ENCODE assay signal across 1 cellular context in the genomic region with DNA sequence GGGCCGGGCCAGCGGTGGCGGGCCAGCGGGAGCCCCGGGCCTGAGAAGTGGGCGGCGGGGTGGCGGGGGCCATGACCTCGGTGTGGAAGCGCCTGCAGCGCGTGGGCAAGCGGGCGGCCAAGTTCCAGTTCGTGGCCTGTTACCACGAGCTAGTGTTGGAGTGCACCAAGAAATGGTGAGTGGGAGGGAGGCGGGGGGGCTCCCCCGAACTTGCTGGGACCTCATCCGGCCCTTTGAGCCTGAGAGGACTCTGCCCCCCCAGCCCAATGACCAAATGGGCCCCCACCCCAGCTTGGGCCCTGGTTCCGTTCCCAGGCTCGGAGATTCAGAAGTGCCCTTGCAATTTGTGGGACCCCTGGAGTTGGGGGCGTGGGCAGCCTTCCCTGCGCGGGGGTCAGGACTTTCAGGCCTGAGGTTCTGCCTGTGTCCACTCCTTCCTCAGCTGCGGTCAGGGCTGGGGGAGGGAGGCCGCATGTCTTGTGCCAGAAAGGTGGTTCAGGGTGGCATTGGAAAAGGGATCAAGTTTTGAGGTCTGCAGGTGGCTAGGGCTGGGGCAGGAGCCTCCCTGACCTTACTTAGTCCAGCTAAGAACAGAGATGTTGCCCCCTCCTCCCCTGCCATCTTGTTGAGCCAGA.
A peak's percentile ranks its signal among the peaks of the same experiment; 100 is the strongest.
TF ChIP-seq lines count a peak whose summit lies in the region.

No MANE protein-coding gene starts in this region.

TF ChIP-seq in GM12878, 131 proteins besides CTCF, POLR2A, EP300 and RAD21 (continues in another document):
- TF ChIP-seq FOS (IDR thresholded peaks at IDR 0.05; ENCODE audit: borderline replicate concordance, extremely low read depth, insufficient read length) (no peak), RELA (IDR thresholded peaks at IDR 0.05; ENCODE audit: borderline replicate concordance, partially characterized antibody) (no peak), NFIC (IDR thresholded peaks at IDR 0.05; ENCODE audit: low read depth, low read length) (no peak), CREM (IDR thresholded peaks at IDR 0.05; ENCODE audit: low read depth) (no peak), DPF2 (IDR thresholded peaks at IDR 0.05) (peak; percentile 9), RAD51 (IDR thresholded peaks at IDR 0.05) (no peak), MXI1 (IDR thresholded peaks at IDR 0.05; ENCODE audit: low read depth, low read length) (0 out of 2 replicates have a peak, but pooled peaks have one; percentile 1), STAT1 (conservative IDR thresholded peaks at IDR 0.05) (no peak), MTA3 (IDR thresholded peaks at IDR 0.05; ENCODE audit: borderline replicate concordance, low read length) (no peak), ASH2L (IDR thresholded peaks at IDR 0.05; ENCODE audit: borderline replicate concordance, low read depth) (no peak), ZBED1 (IDR thresholded peaks at IDR 0.05; ENCODE audit: borderline replicate concordance) (no peak), FOXK2 (IDR thresholded peaks at IDR 0.05) (no peak), MEF2B (IDR thresholded peaks at IDR 0.05; ENCODE audit: partially characterized antibody, poor library complexity, severe bottlenecking) (no peak), LARP7 (IDR thresholded peaks at IDR 0.05) (peak; percentile 55; the same call in 1 of the 2 replicates), SP1 (IDR thresholded peaks at IDR 0.05; ENCODE audit: low read depth, low read length) (no peak), IRF4 (IDR thresholded peaks at IDR 0.05; ENCODE audit: low read depth, low read length) (no peak), BACH1 (IDR thresholded peaks at IDR 0.05; ENCODE audit: borderline replicate concordance) (peak; percentile 37; the same call in 1 of the 2 replicates), POLR2AphosphoS2 (IDR thresholded peaks at IDR 0.05; ENCODE audit: low read depth, low read length) (no peak), STAT3 (IDR thresholded peaks at IDR 0.05; ENCODE audit: low read depth, low read length) (no peak), SUPT20H (IDR thresholded peaks at IDR 0.05; ENCODE audit: borderline replicate concordance, control insufficient read depth, low read depth, low read length) (no peak), EED (IDR thresholded peaks at IDR 0.05; ENCODE audit: low read depth) (no peak; the same call in 1 of the 2 replicates), KAT2A (conservative IDR thresholded peaks at IDR 0.05; ENCODE audit: control insufficient read depth, low read depth, low read length) (no peak)
- TF ChIP-seq, protein P1, sequence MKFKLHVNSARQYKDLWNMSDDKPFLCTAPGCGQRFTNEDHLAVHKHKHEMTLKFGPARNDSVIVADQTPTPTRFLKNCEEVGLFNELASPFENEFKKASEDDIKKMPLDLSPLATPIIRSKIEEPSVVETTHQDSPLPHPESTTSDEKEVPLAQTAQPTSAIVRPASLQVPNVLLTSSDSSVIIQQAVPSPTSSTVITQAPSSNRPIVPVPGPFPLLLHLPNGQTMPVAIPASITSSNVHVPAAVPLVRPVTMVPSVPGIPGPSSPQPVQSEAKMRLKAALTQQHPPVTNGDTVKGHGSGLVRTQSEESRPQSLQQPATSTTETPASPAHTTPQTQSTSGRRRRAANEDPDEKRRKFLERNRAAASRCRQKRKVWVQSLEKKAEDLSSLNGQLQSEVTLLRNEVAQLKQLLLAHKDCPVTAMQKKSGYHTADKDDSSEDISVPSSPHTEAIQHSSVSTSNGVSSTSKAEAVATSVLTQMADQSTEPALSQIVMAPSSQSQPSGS (IDR thresholded peaks at IDR 0.05; ENCODE audit: low read length), result no peak
- TF ChIP-seq, protein P2, sequence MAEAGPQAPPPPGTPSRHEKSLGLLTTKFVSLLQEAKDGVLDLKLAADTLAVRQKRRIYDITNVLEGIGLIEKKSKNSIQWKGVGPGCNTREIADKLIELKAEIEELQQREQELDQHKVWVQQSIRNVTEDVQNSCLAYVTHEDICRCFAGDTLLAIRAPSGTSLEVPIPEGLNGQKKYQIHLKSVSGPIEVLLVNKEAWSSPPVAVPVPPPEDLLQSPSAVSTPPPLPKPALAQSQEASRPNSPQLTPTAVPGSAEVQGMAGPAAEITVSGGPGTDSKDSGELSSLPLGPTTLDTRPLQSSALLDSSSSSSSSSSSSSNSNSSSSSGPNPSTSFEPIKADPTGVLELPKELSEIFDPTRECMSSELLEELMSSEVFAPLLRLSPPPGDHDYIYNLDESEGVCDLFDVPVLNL (IDR thresholded peaks at IDR 0.05; ENCODE audit: low read depth, low read length), result no peak
- TF ChIP-seq, protein P3, sequence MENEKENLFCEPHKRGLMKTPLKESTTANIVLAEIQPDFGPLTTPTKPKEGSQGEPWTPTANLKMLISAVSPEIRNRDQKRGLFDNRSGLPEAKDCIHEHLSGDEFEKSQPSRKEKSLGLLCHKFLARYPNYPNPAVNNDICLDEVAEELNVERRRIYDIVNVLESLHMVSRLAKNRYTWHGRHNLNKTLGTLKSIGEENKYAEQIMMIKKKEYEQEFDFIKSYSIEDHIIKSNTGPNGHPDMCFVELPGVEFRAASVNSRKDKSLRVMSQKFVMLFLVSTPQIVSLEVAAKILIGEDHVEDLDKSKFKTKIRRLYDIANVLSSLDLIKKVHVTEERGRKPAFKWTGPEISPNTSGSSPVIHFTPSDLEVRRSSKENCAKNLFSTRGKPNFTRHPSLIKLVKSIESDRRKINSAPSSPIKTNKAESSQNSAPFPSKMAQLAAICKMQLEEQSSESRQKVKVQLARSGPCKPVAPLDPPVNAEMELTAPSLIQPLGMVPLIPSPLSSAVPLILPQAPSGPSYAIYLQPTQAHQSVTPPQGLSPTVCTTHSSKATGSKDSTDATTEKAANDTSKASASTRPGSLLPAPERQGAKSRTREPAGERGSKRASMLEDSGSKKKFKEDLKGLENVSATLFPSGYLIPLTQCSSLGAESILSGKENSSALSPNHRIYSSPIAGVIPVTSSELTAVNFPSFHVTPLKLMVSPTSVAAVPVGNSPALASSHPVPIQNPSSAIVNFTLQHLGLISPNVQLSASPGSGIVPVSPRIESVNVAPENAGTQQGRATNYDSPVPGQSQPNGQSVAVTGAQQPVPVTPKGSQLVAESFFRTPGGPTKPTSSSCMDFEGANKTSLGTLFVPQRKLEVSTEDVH (IDR thresholded peaks at IDR 0.05; ENCODE audit: low read depth, partially characterized antibody), result no peak
- TF ChIP-seq, protein P4, sequence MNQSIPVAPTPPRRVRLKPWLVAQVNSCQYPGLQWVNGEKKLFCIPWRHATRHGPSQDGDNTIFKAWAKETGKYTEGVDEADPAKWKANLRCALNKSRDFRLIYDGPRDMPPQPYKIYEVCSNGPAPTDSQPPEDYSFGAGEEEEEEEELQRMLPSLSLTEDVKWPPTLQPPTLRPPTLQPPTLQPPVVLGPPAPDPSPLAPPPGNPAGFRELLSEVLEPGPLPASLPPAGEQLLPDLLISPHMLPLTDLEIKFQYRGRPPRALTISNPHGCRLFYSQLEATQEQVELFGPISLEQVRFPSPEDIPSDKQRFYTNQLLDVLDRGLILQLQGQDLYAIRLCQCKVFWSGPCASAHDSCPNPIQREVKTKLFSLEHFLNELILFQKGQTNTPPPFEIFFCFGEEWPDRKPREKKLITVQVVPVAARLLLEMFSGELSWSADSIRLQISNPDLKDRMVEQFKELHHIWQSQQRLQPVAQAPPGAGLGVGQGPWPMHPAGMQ (IDR thresholded peaks at IDR 0.05; ENCODE audit: borderline replicate concordance), result no peak
- TF ChIP-seq, protein P5, sequence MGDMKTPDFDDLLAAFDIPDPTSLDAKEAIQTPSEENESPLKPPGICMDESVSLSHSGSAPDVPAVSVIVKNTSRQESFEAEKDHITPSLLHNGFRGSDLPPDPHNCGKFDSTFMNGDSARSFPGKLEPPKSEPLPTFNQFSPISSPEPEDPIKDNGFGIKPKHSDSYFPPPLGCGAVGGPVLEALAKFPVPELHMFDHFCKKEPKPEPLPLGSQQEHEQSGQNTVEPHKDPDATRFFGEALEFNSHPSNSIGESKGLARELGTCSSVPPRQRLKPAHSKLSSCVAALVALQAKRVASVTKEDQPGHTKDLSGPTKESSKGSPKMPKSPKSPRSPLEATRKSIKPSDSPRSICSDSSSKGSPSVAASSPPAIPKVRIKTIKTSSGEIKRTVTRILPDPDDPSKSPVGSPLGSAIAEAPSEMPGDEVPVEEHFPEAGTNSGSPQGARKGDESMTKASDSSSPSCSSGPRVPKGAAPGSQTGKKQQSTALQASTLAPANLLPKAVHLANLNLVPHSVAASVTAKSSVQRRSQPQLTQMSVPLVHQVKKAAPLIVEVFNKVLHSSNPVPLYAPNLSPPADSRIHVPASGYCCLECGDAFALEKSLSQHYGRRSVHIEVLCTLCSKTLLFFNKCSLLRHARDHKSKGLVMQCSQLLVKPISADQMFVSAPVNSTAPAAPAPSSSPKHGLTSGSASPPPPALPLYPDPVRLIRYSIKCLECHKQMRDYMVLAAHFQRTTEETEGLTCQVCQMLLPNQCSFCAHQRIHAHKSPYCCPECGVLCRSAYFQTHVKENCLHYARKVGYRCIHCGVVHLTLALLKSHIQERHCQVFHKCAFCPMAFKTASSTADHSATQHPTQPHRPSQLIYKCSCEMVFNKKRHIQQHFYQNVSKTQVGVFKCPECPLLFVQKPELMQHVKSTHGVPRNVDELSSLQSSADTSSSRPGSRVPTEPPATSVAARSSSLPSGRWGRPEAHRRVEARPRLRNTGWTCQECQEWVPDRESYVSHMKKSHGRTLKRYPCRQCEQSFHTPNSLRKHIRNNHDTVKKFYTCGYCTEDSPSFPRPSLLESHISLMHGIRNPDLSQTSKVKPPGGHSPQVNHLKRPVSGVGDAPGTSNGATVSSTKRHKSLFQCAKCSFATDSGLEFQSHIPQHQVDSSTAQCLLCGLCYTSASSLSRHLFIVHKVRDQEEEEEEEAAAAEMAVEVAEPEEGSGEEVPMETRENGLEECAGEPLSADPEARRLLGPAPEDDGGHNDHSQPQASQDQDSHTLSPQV (IDR thresholded peaks at IDR 0.05), result no peak
- TF ChIP-seq, protein P6, sequence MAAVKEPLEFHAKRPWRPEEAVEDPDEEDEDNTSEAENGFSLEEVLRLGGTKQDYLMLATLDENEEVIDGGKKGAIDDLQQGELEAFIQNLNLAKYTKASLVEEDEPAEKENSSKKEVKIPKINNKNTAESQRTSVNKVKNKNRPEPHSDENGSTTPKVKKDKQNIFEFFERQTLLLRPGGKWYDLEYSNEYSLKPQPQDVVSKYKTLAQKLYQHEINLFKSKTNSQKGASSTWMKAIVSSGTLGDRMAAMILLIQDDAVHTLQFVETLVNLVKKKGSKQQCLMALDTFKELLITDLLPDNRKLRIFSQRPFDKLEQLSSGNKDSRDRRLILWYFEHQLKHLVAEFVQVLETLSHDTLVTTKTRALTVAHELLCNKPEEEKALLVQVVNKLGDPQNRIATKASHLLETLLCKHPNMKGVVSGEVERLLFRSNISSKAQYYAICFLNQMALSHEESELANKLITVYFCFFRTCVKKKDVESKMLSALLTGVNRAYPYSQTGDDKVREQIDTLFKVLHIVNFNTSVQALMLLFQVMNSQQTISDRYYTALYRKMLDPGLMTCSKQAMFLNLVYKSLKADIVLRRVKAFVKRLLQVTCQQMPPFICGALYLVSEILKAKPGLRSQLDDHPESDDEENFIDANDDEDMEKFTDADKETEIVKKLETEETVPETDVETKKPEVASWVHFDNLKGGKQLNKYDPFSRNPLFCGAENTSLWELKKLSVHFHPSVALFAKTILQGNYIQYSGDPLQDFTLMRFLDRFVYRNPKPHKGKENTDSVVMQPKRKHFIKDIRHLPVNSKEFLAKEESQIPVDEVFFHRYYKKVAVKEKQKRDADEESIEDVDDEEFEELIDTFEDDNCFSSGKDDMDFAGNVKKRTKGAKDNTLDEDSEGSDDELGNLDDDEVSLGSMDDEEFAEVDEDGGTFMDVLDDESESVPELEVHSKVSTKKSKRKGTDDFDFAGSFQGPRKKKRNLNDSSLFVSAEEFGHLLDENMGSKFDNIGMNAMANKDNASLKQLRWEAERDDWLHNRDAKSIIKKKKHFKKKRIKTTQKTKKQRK (IDR thresholded peaks at IDR 0.05; ENCODE audit: low read depth, low read length), result no peak
- TF ChIP-seq, protein P7, sequence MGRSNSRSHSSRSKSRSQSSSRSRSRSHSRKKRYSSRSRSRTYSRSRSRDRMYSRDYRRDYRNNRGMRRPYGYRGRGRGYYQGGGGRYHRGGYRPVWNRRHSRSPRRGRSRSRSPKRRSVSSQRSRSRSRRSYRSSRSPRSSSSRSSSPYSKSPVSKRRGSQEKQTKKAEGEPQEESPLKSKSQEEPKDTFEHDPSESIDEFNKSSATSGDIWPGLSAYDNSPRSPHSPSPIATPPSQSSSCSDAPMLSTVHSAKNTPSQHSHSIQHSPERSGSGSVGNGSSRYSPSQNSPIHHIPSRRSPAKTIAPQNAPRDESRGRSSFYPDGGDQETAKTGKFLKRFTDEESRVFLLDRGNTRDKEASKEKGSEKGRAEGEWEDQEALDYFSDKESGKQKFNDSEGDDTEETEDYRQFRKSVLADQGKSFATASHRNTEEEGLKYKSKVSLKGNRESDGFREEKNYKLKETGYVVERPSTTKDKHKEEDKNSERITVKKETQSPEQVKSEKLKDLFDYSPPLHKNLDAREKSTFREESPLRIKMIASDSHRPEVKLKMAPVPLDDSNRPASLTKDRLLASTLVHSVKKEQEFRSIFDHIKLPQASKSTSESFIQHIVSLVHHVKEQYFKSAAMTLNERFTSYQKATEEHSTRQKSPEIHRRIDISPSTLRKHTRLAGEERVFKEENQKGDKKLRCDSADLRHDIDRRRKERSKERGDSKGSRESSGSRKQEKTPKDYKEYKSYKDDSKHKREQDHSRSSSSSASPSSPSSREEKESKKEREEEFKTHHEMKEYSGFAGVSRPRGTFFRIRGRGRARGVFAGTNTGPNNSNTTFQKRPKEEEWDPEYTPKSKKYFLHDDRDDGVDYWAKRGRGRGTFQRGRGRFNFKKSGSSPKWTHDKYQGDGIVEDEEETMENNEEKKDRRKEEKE (IDR thresholded peaks at IDR 0.05), result 0 out of 2 replicates have a peak, but pooled peaks have one; percentile 49
- TF ChIP-seq, protein P8, sequence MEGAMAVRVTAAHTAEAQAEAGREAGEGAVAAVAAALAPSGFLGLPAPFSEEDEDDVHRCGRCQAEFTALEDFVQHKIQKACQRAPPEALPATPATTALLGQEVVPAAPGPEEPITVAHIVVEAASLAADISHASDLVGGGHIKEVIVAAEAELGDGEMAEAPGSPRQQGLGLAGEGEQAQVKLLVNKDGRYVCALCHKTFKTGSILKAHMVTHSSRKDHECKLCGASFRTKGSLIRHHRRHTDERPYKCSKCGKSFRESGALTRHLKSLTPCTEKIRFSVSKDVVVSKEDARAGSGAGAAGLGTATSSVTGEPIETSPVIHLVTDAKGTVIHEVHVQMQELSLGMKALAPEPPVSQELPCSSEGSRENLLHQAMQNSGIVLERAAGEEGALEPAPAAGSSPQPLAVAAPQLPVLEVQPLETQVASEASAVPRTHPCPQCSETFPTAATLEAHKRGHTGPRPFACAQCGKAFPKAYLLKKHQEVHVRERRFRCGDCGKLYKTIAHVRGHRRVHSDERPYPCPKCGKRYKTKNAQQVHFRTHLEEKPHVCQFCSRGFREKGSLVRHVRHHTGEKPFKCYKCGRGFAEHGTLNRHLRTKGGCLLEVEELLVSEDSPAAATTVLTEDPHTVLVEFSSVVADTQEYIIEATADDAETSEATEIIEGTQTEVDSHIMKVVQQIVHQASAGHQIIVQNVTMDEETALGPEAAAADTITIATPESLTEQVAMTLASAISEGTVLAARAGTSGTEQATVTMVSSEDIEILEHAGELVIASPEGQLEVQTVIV (IDR thresholded peaks at IDR 0.05; ENCODE audit: borderline replicate concordance, partially characterized antibody), result no peak
- TF ChIP-seq, protein P9, sequence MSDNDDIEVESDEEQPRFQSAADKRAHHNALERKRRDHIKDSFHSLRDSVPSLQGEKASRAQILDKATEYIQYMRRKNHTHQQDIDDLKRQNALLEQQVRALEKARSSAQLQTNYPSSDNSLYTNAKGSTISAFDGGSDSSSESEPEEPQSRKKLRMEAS (IDR thresholded peaks at IDR 0.05; ENCODE audit: low read depth, low read length), result no peak
